ENCODE assay signal across 20 cellular contexts in the genomic region with DNA sequence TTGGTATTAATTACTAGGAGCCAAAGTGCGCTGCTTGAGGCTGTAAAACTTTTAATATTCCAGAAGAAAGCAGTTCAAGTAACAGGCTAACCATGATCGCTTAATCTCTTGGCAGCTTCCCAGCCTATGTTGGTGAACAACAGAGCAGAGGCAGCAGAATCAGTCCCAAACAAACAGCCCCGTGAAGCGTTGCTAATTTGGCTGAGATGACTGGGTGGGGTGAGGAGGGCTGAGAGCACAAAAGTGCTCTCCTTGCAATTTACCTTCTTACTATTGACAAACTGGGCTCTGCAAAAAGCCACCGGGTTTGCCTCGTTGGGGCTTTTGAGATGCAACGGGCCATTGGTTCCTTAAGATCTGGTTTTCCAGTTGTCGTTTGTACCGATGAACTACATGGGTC.
DNase-seq lines count a peak whose midpoint lies in the region; ATAC-seq, FAIRE-seq and TF ChIP-seq lines count a peak whose summit lies in the region.
"Had no signal": no experiment of that assay in that cellular context is flagged by ENCODE, and none has a peak within 500 bp of the region (broad histone marks: within the 10 kb centered on the region; RNA-seq: fewer than 3 reads in every experiment).

No MANE protein-coding gene starts in this region.

- H3K4me1 ChIP-seq in DOHH2 (ENCODE audit: control insufficient read depth, low read length), result peaks cover 28% of the 10 kb centered on the region
- H3K4me1 ChIP-seq: body of pancreas, foreskin keratinocyte, testis had no signal

- peak overlapping the region in 2 of 3 experiments; percentile 24 to 44 for H3K27ac Mint-ChIP-seq in nephron
- H3K27ac Mint-ChIP-seq: activated naive CD8-positive, alpha-beta T cell treated with anti-CD3 and anti-CD28 coated beads for 36 hours; activated T-cell treated with anti-CD3 and anti-CD28 coated beads, Interleukin-2, amount 50 U/mL, for 72 hours; naive B cell; progenitor cell of endocrine pancreas; T-helper 17 cell had no signal

- no peak overlapping the region for H3K4me3 Mint-ChIP-seq in nephron
- H3K4me3 Mint-ChIP-seq: activated naive CD8-positive, alpha-beta T cell treated with anti-CD3 and anti-CD28 coated beads for 36 hours; activated T-cell treated with anti-CD3 and anti-CD28 coated beads, Interleukin-2, amount 50 U/mL, for 72 hours; naive B cell; T-helper 17 cell had no signal

- peak overlapping the region; percentile 55 for H3K27ac ChIP-seq in DOHH2 (ENCODE audit: low read depth, low read length)
- H3K27ac ChIP-seq: epithelial cell of prostate, foreskin keratinocyte, testis had no signal

- no peaks in the 10 kb centered on the region for H3K9me2 ChIP-seq in DOHH2 (replicated peaks; ENCODE audit: control insufficient read depth, low read length)

- H3K4me1 Mint-ChIP-seq in nephron, result peaks cover 29% of the 10 kb centered on the region
- H3K4me1 Mint-ChIP-seq: activated naive CD8-positive, alpha-beta T cell treated with anti-CD3 and anti-CD28 coated beads for 36 hours; naive B cell; T-helper 17 cell had no signal

- FAIRE-seq in D721Med (lab: Jason Lieb, UNC), result no peak

- H3K4me3 ChIP-seq in DOHH2 (ENCODE audit: low read length), result peak overlapping the region; percentile 52
- H3K4me3 ChIP-seq: body of pancreas, testis had no signal

- H3K4me2 ChIP-seq in DOHH2 (ENCODE audit: low read length), result peak overlapping the region; percentile 56

- no peaks in the 10 kb centered on the region for H3K9me3 ChIP-seq in DOHH2 (ENCODE audit: control insufficient read depth, insufficient read depth, low read length)
- H3K9me3 ChIP-seq: body of pancreas, testis had no signal

- no peak for ATAC-seq in HG03460 (IDR thresholded peaks at IDR 0.05; ENCODE audit: unreplicated experiment)
- ATAC-seq: activated T-cell treated with anti-CD3 and anti-CD28 coated beads, Interleukin-2, amount 50 U/mL, for 72 hours; body of pancreas; T-helper 17 cell had no signal

- DNase-seq in NCI-H128 (lab: John Stamatoyannopoulos, UW; ENCODE audit: unreplicated experiment) (peak; percentile 100), NCI-H446 treated with DMSO at 0.1 percent for 48 hours (lab: John Stamatoyannopoulos, UW) (peak; percentile 29), DMS53 treated with DMSO at 0.1 percent for 48 hours (lab: John Stamatoyannopoulos, UW; ENCODE audit: unreplicated experiment) (no peak), D721Med (ENCODE audit: insufficient read length, low spot score) (no peak)
- DNase-seq: activated naive CD8-positive, alpha-beta T cell treated with anti-CD3 and anti-CD28 coated beads for 36 hours; activated T-cell treated with anti-CD3 and anti-CD28 coated beads, Interleukin-2, amount 50 U/mL, for 72 hours; foreskin keratinocyte; Kasumi-1; mammary epithelial cell; naive B cell; OCI-M1; SHP77 treated with DMSO at 0.1 percent for 48 hours; T-helper 17 cell; testis had no signal

- H3K27me3 Mint-ChIP-seq in nephron (ENCODE audit: low read depth), result peaks cover 9% of the 10 kb centered on the region
- H3K27me3 Mint-ChIP-seq: naive B cell, T-helper 17 cell had no signal

- peaks cover 2% of the 10 kb centered on the region; the same call in 1 of the 2 replicates for H3F3A ChIP-seq in DOHH2 (ENCODE audit: control insufficient read depth, insufficient read depth)

- no peaks in the 10 kb centered on the region for H4K20me1 ChIP-seq in DOHH2 (ENCODE audit: control insufficient read depth, insufficient read depth, low read depth, low read length)

- H3K36me3 Mint-ChIP-seq in nephron (ENCODE audit: low read depth), result no peaks in the 10 kb centered on the region
- H3K36me3 Mint-ChIP-seq: activated naive CD8-positive, alpha-beta T cell treated with anti-CD3 and anti-CD28 coated beads for 36 hours; naive B cell had no signal

- no peaks in the 10 kb centered on the region for H3K9me3 Mint-ChIP-seq in nephron
- H3K9me3 Mint-ChIP-seq: activated naive CD8-positive, alpha-beta T cell treated with anti-CD3 and anti-CD28 coated beads for 36 hours; naive B cell had no signal

- H3K27me3 ChIP-seq in DOHH2 (ENCODE audit: control insufficient read depth, low read length), result no peaks in the 10 kb centered on the region
- H3K27me3 ChIP-seq: body of pancreas, foreskin keratinocyte, testis had no signal

- no peaks in the 10 kb centered on the region for H3K36me3 ChIP-seq in DOHH2 (ENCODE audit: control insufficient read depth, low read length)

- TF ChIP-seq CTCF in DOHH2 (IDR thresholded peaks at IDR 0.05; ENCODE audit: low read depth, low read length, poor library complexity, severe bottlenecking) (no peak), nephron (IDR thresholded peaks at IDR 0.05; ENCODE audit: unreplicated experiment in 3 of 3) (no peak), D721Med (IDR thresholded peaks at IDR 0.05; ENCODE audit: insufficient read depth, missing control alignments) (no peak)

- no peaks in the 10 kb centered on the region for H3K79me2 ChIP-seq in DOHH2 (ENCODE audit: control insufficient read depth, low read length)

Comparison
In these comparisons a context has a peak if more than half of its experiments do, and no peak if none do; other contexts are left out.
1. DNase-seq: peak in NCI-H128 (single experiment) and NCI-H446 treated with DMSO at 0.1 percent for 48 hours (single experiment); none in DMS53 treated with DMSO at 0.1 percent for 48 hours (single experiment) and D721Med (single experiment).